Comparison of ENCODE assay signal across 19 cellular contexts in the genomic region with DNA sequence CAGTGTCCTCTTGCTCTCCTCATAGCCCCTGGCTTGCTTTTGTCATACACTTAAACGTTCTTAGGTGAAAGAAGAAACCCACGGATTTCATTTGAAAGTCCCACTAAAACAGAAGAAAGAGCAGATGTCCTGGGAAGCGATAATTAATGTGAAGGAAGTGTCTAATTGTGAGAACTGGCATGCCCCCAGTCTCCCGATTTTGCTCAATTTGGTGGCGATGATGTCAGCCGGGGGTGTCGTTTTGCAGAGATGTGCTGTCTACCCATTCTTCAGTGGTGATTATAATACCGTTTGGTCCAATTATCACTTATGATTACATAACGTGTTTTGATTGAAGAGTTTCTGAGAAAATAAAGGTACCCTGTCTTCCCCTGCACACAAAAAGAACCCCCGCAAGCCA.
"Had no signal": no experiment of that assay in that cellular context is flagged by ENCODE, and none has a peak within 500 bp of the region (broad histone marks: within the 10 kb centered on the region; RNA-seq: fewer than 3 reads in every experiment).

No MANE protein-coding gene starts in this region.

- DNase-seq: activated CD4-positive, alpha-beta memory T cell treated with anti-CD3 and anti-CD28 coated beads, Interleukin-2, amount 10 ng/mL, durations not matched to agents 7 days and 5 days; activated CD4-positive, alpha-beta T cell treated with anti-CD3 and anti-CD28 coated beads for 36 hours; activated effector memory CD4-positive, alpha-beta T cell treated with Interleukin-2 at 50 U/mL for 16 hours; activated naive CD4-positive, alpha-beta T cell treated with anti-CD3 and anti-CD28 coated beads, Interleukin-2, amount 50 U/mL, for 16 hours; activated T-cell treated with anti-CD3 and anti-CD28 coated beads, Interleukin-2, amount 50 U/mL, for 4 hours; central memory CD4-positive, alpha-beta T cell; effector memory CD8-positive, alpha-beta T cell; foreskin keratinocyte; left colon; naive thymus-derived CD8-positive, alpha-beta T cell; right lobe of liver; T-helper 17 cell; tibial artery; WERI-Rb-1 had no signal

- H3K36me3 ChIP-seq: prostate gland, right lobe of liver, tibial artery, WERI-Rb-1 had no signal

- H3K9me3 Mint-ChIP-seq: activated CD4-positive, alpha-beta memory T cell treated with anti-CD3 and anti-CD28 coated beads, Interleukin-2, amount 10 ng/mL, durations not matched to agents 7 days and 5 days; activated T-cell treated with anti-CD3 and anti-CD28 coated beads, Interleukin-2, amount 50 U/mL, for 4 hours; dendritic cell treated with granulocyte-macrophage colony-stimulating factor and Interleukin-4, amounts not matched to agents 40 ng/mL and 50 ng/mL, for 4 days; effector memory CD8-positive, alpha-beta T cell; memory B cell; naive thymus-derived CD8-positive, alpha-beta T cell; stimulated activated naive CD8-positive, alpha-beta T cell treated with anti-CD3 and anti-CD28 coated beads, Interleukin-15, Interleukin-2, amounts not matched to agents 100 ng/mL and 50 ng/mL, for 24 hours had no signal

- H3K4me2 ChIP-seq: smooth muscle cell had no signal

- H3K36me3 Mint-ChIP-seq: naive thymus-derived CD8-positive, alpha-beta T cell had no signal

- H3K4me3 ChIP-seq: prostate gland, right lobe of liver, smooth muscle cell, tibial artery had no signal

- H3K4me3 Mint-ChIP-seq: activated CD4-positive, alpha-beta memory T cell treated with anti-CD3 and anti-CD28 coated beads, Interleukin-2, amount 10 ng/mL, durations not matched to agents 7 days and 5 days; activated CD4-positive, alpha-beta T cell treated with anti-CD3 and anti-CD28 coated beads for 36 hours; activated T-cell treated with anti-CD3 and anti-CD28 coated beads, Interleukin-2, amount 50 U/mL, for 4 hours; dendritic cell treated with granulocyte-macrophage colony-stimulating factor and Interleukin-4, amounts not matched to agents 40 ng/mL and 50 ng/mL, for 4 days; effector memory CD8-positive, alpha-beta T cell; memory B cell; naive thymus-derived CD8-positive, alpha-beta T cell; stimulated activated naive CD8-positive, alpha-beta T cell treated with anti-CD3 and anti-CD28 coated beads, Interleukin-15, Interleukin-2, amounts not matched to agents 100 ng/mL and 50 ng/mL, for 24 hours; T-helper 17 cell had no signal

- H3K27me3 Mint-ChIP-seq: activated CD4-positive, alpha-beta memory T cell treated with anti-CD3 and anti-CD28 coated beads, Interleukin-2, amount 10 ng/mL, durations not matched to agents 7 days and 5 days; activated CD4-positive, alpha-beta T cell treated with anti-CD3 and anti-CD28 coated beads for 36 hours; memory B cell; stimulated activated naive CD8-positive, alpha-beta T cell treated with anti-CD3 and anti-CD28 coated beads, Interleukin-15, Interleukin-2, amounts not matched to agents 100 ng/mL and 50 ng/mL, for 24 hours had no signal

- H3K27ac ChIP-seq: foreskin keratinocyte, right lobe of liver, tibial artery, WERI-Rb-1 had no signal

- H3K27ac Mint-ChIP-seq: activated CD4-positive, alpha-beta memory T cell treated with anti-CD3 and anti-CD28 coated beads, Interleukin-2, amount 10 ng/mL, durations not matched to agents 7 days and 5 days; activated CD4-positive, alpha-beta T cell treated with anti-CD3 and anti-CD28 coated beads for 36 hours; dendritic cell treated with granulocyte-macrophage colony-stimulating factor and Interleukin-4, amounts not matched to agents 40 ng/mL and 50 ng/mL, for 4 days; memory B cell; stimulated activated naive CD8-positive, alpha-beta T cell treated with anti-CD3 and anti-CD28 coated beads, Interleukin-15, Interleukin-2, amounts not matched to agents 100 ng/mL and 50 ng/mL, for 24 hours; T-helper 17 cell had no signal

- H3K9me3 ChIP-seq: prostate gland, right lobe of liver, tibial artery had no signal

- H3K27me3 ChIP-seq: right lobe of liver, tibial artery had no signal

- H3K4me1 Mint-ChIP-seq: memory B cell had no signal

- ATAC-seq: activated CD4-positive, alpha-beta T cell treated with anti-CD3 and anti-CD28 coated beads for 36 hours; activated T-cell treated with anti-CD3 and anti-CD28 coated beads, Interleukin-2, amount 50 U/mL, for 4 hours; effector memory CD8-positive, alpha-beta T cell; foreskin keratinocyte; left colon; naive thymus-derived CD8-positive, alpha-beta T cell; right lobe of liver; T-helper 17 cell had no signal
